In the genomic region with DNA sequence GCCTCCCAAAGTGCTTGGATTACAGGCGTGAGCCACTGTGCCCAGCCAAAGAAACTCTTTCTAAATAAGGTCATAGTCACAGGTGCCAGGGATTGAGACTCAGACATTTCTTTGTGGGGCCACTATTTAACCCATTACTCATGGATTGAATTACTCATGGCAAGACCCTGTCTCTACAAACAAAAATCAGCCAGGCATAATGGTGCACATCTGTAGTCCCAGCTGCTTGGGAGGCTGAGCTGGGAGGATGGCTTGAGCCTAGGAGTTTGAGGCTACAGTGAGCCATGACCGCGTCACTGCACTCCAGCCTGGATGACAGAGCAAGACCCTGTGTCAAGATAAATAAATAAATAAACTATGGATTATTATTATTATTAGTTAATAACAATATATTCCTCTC, we compare ENCODE assay signal across 25 cellular contexts. TPM values are rescaled to one million over a fixed set of nuclear protein-coding genes. Genes with fewer than 3 reads are reported as not detected.
DNase-seq lines count a peak whose midpoint lies in the region; ATAC-seq and TF ChIP-seq lines count a peak whose summit lies in the region.
"Had no signal": no experiment of that assay in that cellular context is flagged by ENCODE, and none has a peak within 500 bp of the region (broad histone marks: within the 10 kb centered on the region; RNA-seq: fewer than 3 reads in every experiment).

No MANE protein-coding gene starts in this region.

- H3K27me3 ChIP-seq in IMR-90 (ENCODE audit: control insufficient read depth, insufficient read depth, low read length) (no peaks in the 10 kb centered on the region), PC-3 (ENCODE audit: low read length) (no peaks in the 10 kb centered on the region), prostate gland (replicated peaks; ENCODE audit: insufficient read depth) (no peaks in the 10 kb centered on the region)

- no peak overlapping the region for H2BK120ac ChIP-seq in IMR-90 (ENCODE audit: low read depth, low read length)

- no peak overlapping the region for H3K27ac ChIP-seq in IMR-90 (ENCODE audit: insufficient read depth, low read length)
- H3K27ac ChIP-seq in PC-3 (ENCODE audit: low read length) = no peak overlapping the region
- H3K27ac ChIP-seq in prostate gland = no peak overlapping the region
- H3K27ac ChIP-seq: RWPE1 had no signal

- dilution Hi-C loops in IMR-90 (cut with HindIII; ENCODE audit: low sequenced_read_pairs, unreplicated experiment) = no loop called here

- H3K9me3 ChIP-seq in IMR-90 (ENCODE audit: control insufficient read depth, insufficient read depth, low read length) = no peaks in the 10 kb centered on the region
- no peaks in the 10 kb centered on the region for H3K9me3 ChIP-seq in PC-3 (ENCODE audit: low read length)
- no peaks in the 10 kb centered on the region for H3K9me3 ChIP-seq in prostate gland
- H3K9me3 ChIP-seq: Caco-2 had no signal

- H3K79me1 ChIP-seq in IMR-90 (ENCODE audit: low read depth in 1 of 2, low read length in 2 of 2) = peaks cover 0 to 12% of the 10 kb centered on the region in 2 experiments; a peak in 2 of 4 replicates

- H3K4me2 ChIP-seq in IMR-90 (ENCODE audit: low read depth, low read length) = no peak overlapping the region
- no peak overlapping the region for H3K4me2 ChIP-seq in PC-3 (ENCODE audit: low read length)

- H2BK15ac ChIP-seq in IMR-90 (ENCODE audit: low read depth, low read length) = no peak overlapping the region

- H3K4me3 ChIP-seq in IMR-90 (ENCODE audit: insufficient read depth, low read depth, low read length) (no peak overlapping the region), PC-3 (ENCODE audit: low read length) (no peak overlapping the region), prostate gland (no peak overlapping the region)

- 60% methylated on average over 1 of the region's 3 CpGs; no CpG with 5 or more reads in 1 of the 2 experiments for WGBS in IMR-90 (ENCODE audit: extremely low coverage in 2 of 2, insufficient read length in 1 of 2), 2 experiments
- 99% methylated on average over 3 of the region's 3 CpGs for WGBS in prostate gland

- H2AFZ ChIP-seq in IMR-90 (replicated peaks; ENCODE audit: low read length, poor library complexity) (no peak overlapping the region), PC-3 (ENCODE audit: low read length) (no peak overlapping the region)

- H3K27ac Mint-ChIP-seq in dendritic cell treated with granulocyte-macrophage colony-stimulating factor and Interleukin-4, amounts not matched to agents 40 ng/mL and 50 ng/mL, for 4 days = peak overlapping the region; percentile 6
- H3K27ac Mint-ChIP-seq in activated naive CD4-positive, alpha-beta T cell treated with anti-CD3 and anti-CD28 coated beads, Interleukin-2, amount 10 ng/mL, durations not matched to agents 7 days and 5 days = no peak overlapping the region
- H3K27ac Mint-ChIP-seq: CD8-positive, alpha-beta T cell had no signal

- H3K4me1 ChIP-seq in IMR-90 (ENCODE audit: control insufficient read depth, insufficient read depth, low read length) = peaks cover 8% of the 10 kb centered on the region
- no peaks in the 10 kb centered on the region for H3K4me1 ChIP-seq in PC-3 (ENCODE audit: insufficient read depth, low read length)
- H3K4me1 ChIP-seq in prostate gland (replicated peaks) = no peaks in the 10 kb centered on the region

- peaks cover 5% of the 10 kb centered on the region for H3K36me3 Mint-ChIP-seq in dendritic cell treated with granulocyte-macrophage colony-stimulating factor and Interleukin-4, amounts not matched to agents 40 ng/mL and 50 ng/mL, for 4 days (ENCODE audit: low read depth)
- peaks cover 19% of the 10 kb centered on the region for H3K36me3 Mint-ChIP-seq in activated naive CD4-positive, alpha-beta T cell treated with anti-CD3 and anti-CD28 coated beads, Interleukin-2, amount 10 ng/mL, durations not matched to agents 7 days and 5 days

- no peak overlapping the region for H3K23ac ChIP-seq in IMR-90 (ENCODE audit: low read depth, low read length)

- H3K56ac ChIP-seq in IMR-90 (ENCODE audit: extremely low read depth, insufficient read depth, low read length) = no peak overlapping the region

- H3K9ac ChIP-seq in IMR-90 (ENCODE audit: low read depth, low read length) (no peak overlapping the region), PC-3 (ENCODE audit: low read length) (no peak overlapping the region)

- POLR2A ChIA-PET in IMR-90 (lab: Charles Lee; ENCODE audit: unreplicated experiment) = no interaction called here
- POLR2A ChIA-PET in PC-3 (lab: Charles Lee; ENCODE audit: unreplicated experiment) = interaction anchor here (0.6 kb wide), 1 partner anchor 381 kb away, joined by 3 read pairs; no protein-coding TSS in a partner anchor

- peak overlapping the region; percentile 51; the same call in 1 of the 2 replicates for H2AK5ac ChIP-seq in IMR-90 (ENCODE audit: low read depth, low read length)

- no peaks in the 10 kb centered on the region for H3K9me3 Mint-ChIP-seq in dendritic cell treated with granulocyte-macrophage colony-stimulating factor and Interleukin-4, amounts not matched to agents 40 ng/mL and 50 ng/mL, for 4 days
- H3K9me3 Mint-ChIP-seq in activated naive CD4-positive, alpha-beta T cell treated with anti-CD3 and anti-CD28 coated beads, Interleukin-2, amount 10 ng/mL, durations not matched to agents 7 days and 5 days = no peaks in the 10 kb centered on the region

- H4K20me1 ChIP-seq in IMR-90 (ENCODE audit: insufficient read depth, low read length) = peaks cover 14% of the 10 kb centered on the region
- H4K20me1 ChIP-seq in PC-3 (ENCODE audit: low read length) = no peaks in the 10 kb centered on the region

- TF ChIP-seq RAD21 in IMR-90 (IDR thresholded peaks at IDR 0.05; ENCODE audit: low read length) = no peak

- peaks cover 42% of the 10 kb centered on the region for H3K27me3 Mint-ChIP-seq in dendritic cell treated with granulocyte-macrophage colony-stimulating factor and Interleukin-4, amounts not matched to agents 40 ng/mL and 50 ng/mL, for 4 days
- peaks cover 76% of the 10 kb centered on the region for H3K27me3 Mint-ChIP-seq in activated naive CD4-positive, alpha-beta T cell treated with anti-CD3 and anti-CD28 coated beads, Interleukin-2, amount 10 ng/mL, durations not matched to agents 7 days and 5 days

- no peak overlapping the region for H2AK9ac ChIP-seq in IMR-90 (replicated peaks; ENCODE audit: low read depth, low read length, poor library complexity)

- H4K91ac ChIP-seq in IMR-90 (ENCODE audit: insufficient read depth, low read depth, low read length) = no peak overlapping the region

- TF ChIP-seq CTCF in IMR-90 (conservative IDR thresholded peaks at IDR 0.05; ENCODE audit: low read depth, low read length) = no peak
- TF ChIP-seq CTCF in PC-3 (conservative IDR thresholded peaks at IDR 0.05; ENCODE audit: low read depth, low read length) = no peak
- TF ChIP-seq CTCF in prostate gland (IDR thresholded peaks at IDR 0.05) = no peak

- H3K4me1 Mint-ChIP-seq in dendritic cell treated with granulocyte-macrophage colony-stimulating factor and Interleukin-4, amounts not matched to agents 40 ng/mL and 50 ng/mL, for 4 days (ENCODE audit: low read depth) = peaks cover 47% of the 10 kb centered on the region
- peaks cover 37% of the 10 kb centered on the region for H3K4me1 Mint-ChIP-seq in activated naive CD4-positive, alpha-beta T cell treated with anti-CD3 and anti-CD28 coated beads, Interleukin-2, amount 10 ng/mL, durations not matched to agents 7 days and 5 days

- H3K9me2 ChIP-seq in PC-3 (replicated peaks; ENCODE audit: low read length) = no peaks in the 10 kb centered on the region

- intact Hi-C loops in IMR-90 (cut with micrococcal nuclease) (no loop called here), PC-3 (cut with micrococcal nuclease) (no loop called here), prostate gland (cut with DNase I) (no loop called here)
- intact Hi-C loops in dendritic cell treated with granulocyte-macrophage colony-stimulating factor and Interleukin-4, amounts not matched to agents 40 ng/mL and 50 ng/mL, for 4 days (cut with micrococcal nuclease) = no loop called here

- H3K36me3 ChIP-seq in IMR-90 (ENCODE audit: control insufficient read depth, insufficient read depth, low read length) (no peaks in the 10 kb centered on the region), PC-3 (ENCODE audit: low read depth, low read length) (no peaks in the 10 kb centered on the region), prostate gland (no peaks in the 10 kb centered on the region)

- CTCF ChIA-PET in IMR-90 (lab: Yijun Ruan, JAX) (no interaction called here), PC-3 (lab: Charles Lee) (no interaction called here)
- CTCF ChIA-PET in activated naive CD4-positive, alpha-beta T cell treated with anti-CD3 and anti-CD28 coated beads, Interleukin-2, amount 10 ng/mL, durations not matched to agents 7 days and 5 days (lab: Charles Lee) = interaction anchor here (1.1 kb wide), 1 partner anchor 62 kb away, joined by 3 read pairs; no protein-coding TSS in a partner anchor

- ATAC-seq in IMR-90 (ENCODE audit: low read depth) = no peak
- no peak for ATAC-seq in PC-3
- ATAC-seq: CD8-positive, alpha-beta T cell; HepG2 had no signal

- TF ChIP-seq POLR2A in IMR-90 (IDR thresholded peaks at IDR 0.05; ENCODE audit: low read depth, low read length) (no peak), prostate gland (IDR thresholded peaks at IDR 0.05) (no peak)

- no peaks in the 10 kb centered on the region for H3K79me2 ChIP-seq in PC-3 (ENCODE audit: low read length)

- DNase-seq in IMR-90 (no peak), PC-3 (peak; percentile 24), prostate gland (ENCODE audit: low spot score) (no peak)
- DNase-seq in activated CD4-positive, alpha-beta T cell treated with anti-CD3 and anti-CD28 coated beads, Interleukin-2, amount 50 U/mL, for 4 hours = no peak
- DNase-seq in activated naive CD4-positive, alpha-beta T cell treated with anti-CD3 and anti-CD28 coated beads, Interleukin-2, amount 10 ng/mL, durations not matched to agents 7 days and 5 days = no peak
- no peak for DNase-seq in activated CD4-positive, alpha-beta T cell treated with anti-CD3 and anti-CD28 coated beads, Interleukin-2, amount 50 U/mL, for 1 hour
- DNase-seq: C1 segment of cervical spinal cord; Caco-2; CD8-positive, alpha-beta T cell; DMS 273 treated with DMSO at 0.1 percent for 48 hours; DMS79 treated with DMSO at 0.1 percent for 48 hours; KBM-7; MM.1S; NCI-H1417; NCI-H1694 treated with DMSO at 0.1 percent for 48 hours; NCI-H2081; NCI-H446 treated with DMSO at 0.1 percent for 48 hours; NCI-H526; NCI-H82; NK-92 treated with Interleukin-12 subunit alpha and Interleukin-12 subunit beta, amount 100 ng/mL, for 24 hours; SHP77; T-helper 1 cell had no signal

- in situ Hi-C loops in IMR-90 (cut with MboI; ENCODE audit: low sequenced_read_pairs) = loop anchor here (5.0 kb wide), 1 partner anchor 74 kb away; no protein-coding TSS in a partner anchor

- H3K4me3 Mint-ChIP-seq in dendritic cell treated with granulocyte-macrophage colony-stimulating factor and Interleukin-4, amounts not matched to agents 40 ng/mL and 50 ng/mL, for 4 days = no peak overlapping the region
- no peak overlapping the region for H3K4me3 Mint-ChIP-seq in activated naive CD4-positive, alpha-beta T cell treated with anti-CD3 and anti-CD28 coated beads, Interleukin-2, amount 10 ng/mL, durations not matched to agents 7 days and 5 days
- H3K4me3 Mint-ChIP-seq: CD8-positive, alpha-beta T cell had no signal

- H3F3A ChIP-seq in PC-3 (ENCODE audit: low read length, unreplicated experiment) = no peaks in the 10 kb centered on the region

- no peak overlapping the region for H4K5ac ChIP-seq in IMR-90 (ENCODE audit: low read depth, low read length)

- H3K9me1 ChIP-seq in IMR-90 (ENCODE audit: insufficient read depth, low read length) = peaks cover under 1% of the 10 kb centered on the region

- H4K8ac ChIP-seq in IMR-90 (ENCODE audit: low read depth in 2 of 2, low read length in 2 of 2) = no peak overlapping the region

- BruUV-seq in IMR-90 (replicated peaks; lab: Mats Ljungman, UMichigan) (no TSS peak), PC-3 (replicated peaks; lab: Mats Ljungman, UMichigan) (no TSS peak)

- H3K4ac ChIP-seq in IMR-90 (ENCODE audit: low read depth, low read length) = no peak overlapping the region

- H2BK20ac ChIP-seq in IMR-90 (ENCODE audit: low read depth, low read length) = no peak overlapping the region

- H3K18ac ChIP-seq in IMR-90 (ENCODE audit: low read depth, low read length) = no peak overlapping the region

- no peak overlapping the region for H3K14ac ChIP-seq in IMR-90 (replicated peaks; ENCODE audit: low read depth, low read length)

- H2BK5ac ChIP-seq in IMR-90 (ENCODE audit: low read depth, low read length, poor library complexity, severe bottlenecking) = no peak overlapping the region

RNA-seq across cellular contexts. Expression of gene KLF2, which starts 3.6 kb away (rescaled TPM):
- total RNA-seq in IMR-90 (2012; rRNA removed) = 1.1 and 3.3 TPM in 2 replicates
- 34.4 and 38.9 TPM in 2 replicates for polyA plus RNA-seq in IMR-90 (2012; rRNA removed)
- 49.1 and 78.5 TPM in 2 replicates for polyA plus RNA-seq in IMR-90 (2012; cell fraction: cytosol; rRNA removed)
- polyA plus RNA-seq in IMR-90 (2012; cell fraction: nucleus; rRNA removed; ENCODE audit: low replicate concordance) = 129 and 171 TPM in 2 replicates
- 4.8 and 6.6 TPM in 2 replicates for total RNA-seq in PC-3 (2014; rRNA removed)
- total RNA-seq in prostate gland = 10 to 100 TPM; 19.8 to 24.4 TPM
- total RNA-seq: HepG2 had no signal
- polyA plus RNA-seq: HepG2 had no signal
